Comparison of ENCODE assay signal across 9 cellular contexts in the genomic region with DNA sequence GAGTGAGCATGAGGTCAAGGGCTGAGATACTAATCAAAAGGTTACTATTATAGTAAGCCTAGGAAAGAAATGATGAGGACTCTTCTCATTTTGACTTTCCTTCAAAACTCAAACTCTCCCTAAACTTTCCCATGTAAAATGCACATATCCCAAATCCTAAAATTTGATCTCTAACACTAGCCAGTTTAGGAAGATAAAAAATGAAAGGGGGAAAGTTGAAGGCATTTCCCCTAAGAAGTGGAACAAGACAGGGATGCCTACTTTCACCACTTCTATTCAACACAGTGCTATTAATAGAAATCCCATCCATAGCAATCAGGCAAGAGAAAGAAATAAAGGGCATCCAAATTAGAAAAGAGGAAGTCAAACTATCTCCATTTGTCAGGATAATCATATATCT. TPM values are rescaled to one million over a fixed set of nuclear protein-coding genes. Genes with fewer than 3 reads are reported as not detected.
"Had no signal": no experiment of that assay in that cellular context is flagged by ENCODE, and none has a peak within 500 bp of the region (broad histone marks: within the 10 kb centered on the region; RNA-seq: fewer than 3 reads in every experiment).

No MANE protein-coding gene starts in this region.

- FAIRE-seq: G401.6, GM12878, GM12891, GM12892, GM18507, GM19239 had no signal

- DNase-seq: GDM1, GF-D8 had no signal

- H3K4me3 ChIP-seq: GM12878 had no signal

- ATAC-seq: GM12878 had no signal

RNA-seq across cellular contexts. Expression of a gene that starts 2.9 kb away (rescaled TPM):
- total RNA-seq: GM12878 had no signal
- polyA plus RNA-seq: GM12878 had no signal

RNA-seq across cellular contexts. Expression of a gene that starts 37.0 kb away (rescaled TPM):
- total RNA-seq: G401, GM12878 had no signal
- polyA plus RNA-seq: GM12878 had no signal

RNA-seq across cellular contexts. Expression of a gene that starts 45.0 kb away (rescaled TPM):
- total RNA-seq: G401, GM12878 had no signal
- polyA plus RNA-seq: GM12878 had no signal

RNA-seq across cellular contexts. Expression of a gene that starts 47.4 kb away (rescaled TPM):
- total RNA-seq: G401 had no signal
